18 cellular contexts compared by ENCODE assay signal in the genomic region with DNA sequence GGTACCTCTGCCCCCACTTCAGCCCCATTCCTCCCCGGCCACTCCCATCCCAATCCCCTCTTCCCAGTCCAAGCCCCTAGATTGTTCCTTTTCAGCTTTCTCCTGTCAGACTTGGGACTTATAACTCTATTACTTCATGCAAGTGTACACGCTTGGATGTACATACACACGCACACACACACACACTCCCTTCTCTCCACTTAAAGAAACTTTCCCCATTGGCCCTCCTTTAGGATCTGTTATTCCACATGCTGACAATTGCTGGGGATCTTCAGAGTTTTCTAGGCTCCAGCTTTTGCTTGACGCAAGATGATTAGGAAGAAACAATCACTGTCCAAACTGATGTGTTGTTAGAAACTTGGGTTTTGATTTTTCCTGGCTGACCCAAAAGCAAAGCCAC.
DNase-seq lines count a peak whose midpoint lies in the region; ATAC-seq and TF ChIP-seq lines count a peak whose summit lies in the region.
"Had no signal": no experiment of that assay in that cellular context is flagged by ENCODE, and none has a peak within 500 bp of the region (broad histone marks: within the 10 kb centered on the region; RNA-seq: fewer than 3 reads in every experiment).

No MANE protein-coding gene starts in this region.

- no peak for TF ChIP-seq CTCF in OCI-LY7 (conservative IDR thresholded peaks at IDR 0.05; ENCODE audit: low read length)
- no peak for TF ChIP-seq CTCF in hepatocyte (IDR thresholded peaks at IDR 0.05; ENCODE audit: poor library complexity)
- no peak for TF ChIP-seq CTCF in ascending aorta (IDR thresholded peaks at IDR 0.05)

- H3K79me2 ChIP-seq in OCI-LY7 (ENCODE audit: insufficient read depth, low read depth, low read length), result no peaks in the 10 kb centered on the region
- H3K79me2 ChIP-seq in hepatocyte, result no peaks in the 10 kb centered on the region

- intact Hi-C loops in OCI-LY7 (cut with micrococcal nuclease; ENCODE audit: unreplicated experiment) (no loop called here), ascending aorta (cut with DNase I) (no loop called here)

- H3K4me3 Mint-ChIP-seq in activated T-cell treated with anti-CD3 and anti-CD28 coated beads, Interleukin-2, amount 50 U/mL, for 4 hours, result peak overlapping the region; percentile 2
- H3K4me3 Mint-ChIP-seq in stimulated activated naive CD8-positive, alpha-beta T cell treated with anti-CD3 and anti-CD28 coated beads, Interleukin-15, amount 100 ng/mL, for 72 hours, result peak overlapping the region; percentile 29 to 46

- H3K27ac Mint-ChIP-seq in stimulated activated naive CD8-positive, alpha-beta T cell treated with anti-CD3 and anti-CD28 coated beads, Interleukin-15, amount 100 ng/mL, for 72 hours, result no peak overlapping the region
- H3K27ac Mint-ChIP-seq: activated naive CD4-positive, alpha-beta T cell treated with anti-CD3 and anti-CD28 coated beads, Interleukin-2, amount 50 U/mL, for 72 hours; CD4-positive, alpha-beta T cell had no signal

- H3K27me3 Mint-ChIP-seq in activated T-cell treated with anti-CD3 and anti-CD28 coated beads, Interleukin-2, amount 50 U/mL, for 4 hours (ENCODE audit: low read depth), result peaks cover 39% of the 10 kb centered on the region
- peaks cover 55% of the 10 kb centered on the region for H3K27me3 Mint-ChIP-seq in stimulated activated naive CD8-positive, alpha-beta T cell treated with anti-CD3 and anti-CD28 coated beads, Interleukin-15, amount 100 ng/mL, for 72 hours

- H4K20me1 ChIP-seq in OCI-LY7 (ENCODE audit: insufficient read depth, low read length) (no peaks in the 10 kb centered on the region), hepatocyte (ENCODE audit: insufficient read depth, poor library complexity, severe bottlenecking) (no peaks in the 10 kb centered on the region)

- H3K4me3 ChIP-seq in OCI-LY7 (ENCODE audit: low read depth, low read length, poor library complexity, severe bottlenecking) (no peak overlapping the region), hepatocyte (no peak overlapping the region), ascending aorta (no peak overlapping the region)
- H3K4me3 ChIP-seq: pancreas, skin epidermis had no signal

- H3K9me3 Mint-ChIP-seq in activated T-cell treated with anti-CD3 and anti-CD28 coated beads, Interleukin-2, amount 50 U/mL, for 4 hours, result no peaks in the 10 kb centered on the region
- H3K9me3 Mint-ChIP-seq in stimulated activated naive CD8-positive, alpha-beta T cell treated with anti-CD3 and anti-CD28 coated beads, Interleukin-15, amount 100 ng/mL, for 72 hours, result no peaks in the 10 kb centered on the region
- H3K9me3 Mint-ChIP-seq: activated naive CD4-positive, alpha-beta T cell treated with anti-CD3 and anti-CD28 coated beads, Interleukin-2, amount 50 U/mL, for 72 hours; CD4-positive, alpha-beta T cell had no signal

- CTCF ChIA-PET in OCI-LY7 (lab: Charles Lee; ENCODE audit: unreplicated experiment), result no interaction called here

- POLR2A ChIA-PET in OCI-LY7 (lab: Charles Lee), result no interaction called here

- H3K36me3 ChIP-seq in OCI-LY7 (ENCODE audit: insufficient read depth, low read length), result no peaks in the 10 kb centered on the region
- no peaks in the 10 kb centered on the region for H3K36me3 ChIP-seq in hepatocyte (replicated peaks; ENCODE audit: insufficient read depth, low read depth)
- H3K36me3 ChIP-seq in ascending aorta, result no peaks in the 10 kb centered on the region
- H3K36me3 ChIP-seq: pancreas had no signal

- H3K4me2 ChIP-seq in OCI-LY7 (ENCODE audit: low read length), result peak overlapping the region; percentile 43; the same call in 1 of the 2 replicates
- no peak overlapping the region for H3K4me2 ChIP-seq in hepatocyte

- DNase-seq in activated T-cell treated with anti-CD3 and anti-CD28 coated beads, Interleukin-2, amount 50 U/mL, for 4 hours, result no peak
- DNase-seq in activated T-cell treated with anti-CD3 and anti-CD28 coated beads, Interleukin-2, amount 50 U/mL, for 48 hours, result no peak
- DNase-seq in OCI-LY7 (ENCODE audit: low spot score) (no peak), hepatocyte (ENCODE audit: low spot score) (no peak), ascending aorta (ENCODE audit: low spot score in 2 of 2) (no peak)
- DNase-seq in stimulated activated naive CD8-positive, alpha-beta T cell treated with anti-CD3 and anti-CD28 coated beads, Interleukin-15, amount 100 ng/mL, for 72 hours, result no peak
- no peak for DNase-seq in activated T-cell treated with anti-CD3 and anti-CD28 coated beads, Interleukin-2, amount 50 U/mL, for 1 hour
- DNase-seq: activated CD4-positive, alpha-beta T cell treated with anti-CD3 and anti-CD28 coated beads, Interleukin-2, amount 50 U/mL, for 4 hours; CD4-positive, alpha-beta T cell; effector CD4-positive, alpha-beta T cell; NCI-H1417 treated with DMSO at 0.1 percent for 48 hours; pancreas; stimulated activated CD4-positive, alpha-beta T cell treated with anti-CD3 and anti-CD28 coated beads, Interleukin-4, amount 100 ng/mL, for 4 hours; stimulated activated CD8-positive, alpha-beta memory T cell treated with anti-CD3 and anti-CD28 coated beads, Interleukin-4, amount 100 ng/mL, for 48 hours had no signal

- peaks cover 9% of the 10 kb centered on the region for H3K4me1 Mint-ChIP-seq in activated T-cell treated with anti-CD3 and anti-CD28 coated beads, Interleukin-2, amount 50 U/mL, for 4 hours (ENCODE audit: low read depth)
- H3K4me1 Mint-ChIP-seq in stimulated activated naive CD8-positive, alpha-beta T cell treated with anti-CD3 and anti-CD28 coated beads, Interleukin-15, amount 100 ng/mL, for 72 hours, result peaks cover 30% of the 10 kb centered on the region

- no peaks in the 10 kb centered on the region for H3K4me1 ChIP-seq in OCI-LY7 (ENCODE audit: insufficient read depth, low read length, poor library complexity, severe bottlenecking)
- H3K4me1 ChIP-seq in hepatocyte (ENCODE audit: insufficient read depth), result peaks cover 27% of the 10 kb centered on the region
- peaks cover 7 to 30% of the 10 kb centered on the region in 2 donors for H3K4me1 ChIP-seq in ascending aorta

- H3K27me3 ChIP-seq in hepatocyte (no peaks in the 10 kb centered on the region), ascending aorta (no peaks in the 10 kb centered on the region)
- H3K27me3 ChIP-seq: pancreas had no signal

- no peak for ATAC-seq in activated T-cell treated with anti-CD3 and anti-CD28 coated beads, Interleukin-2, amount 50 U/mL, for 4 hours
- no peak for ATAC-seq in stimulated activated naive CD8-positive, alpha-beta T cell treated with anti-CD3 and anti-CD28 coated beads, Interleukin-15, amount 100 ng/mL, for 72 hours
- no peak for ATAC-seq in HG02571 (IDR thresholded peaks at IDR 0.05; ENCODE audit: unreplicated experiment)
- ATAC-seq: activated naive CD4-positive, alpha-beta T cell treated with anti-CD3 and anti-CD28 coated beads, Interleukin-2, amount 50 U/mL, for 72 hours had no signal

- BruUV-seq in OCI-LY7 (replicated peaks; lab: Mats Ljungman, UMichigan), result no TSS peak

- no peaks in the 10 kb centered on the region for H3K36me3 Mint-ChIP-seq in activated T-cell treated with anti-CD3 and anti-CD28 coated beads, Interleukin-2, amount 50 U/mL, for 4 hours (ENCODE audit: insufficient read depth)
- H3K36me3 Mint-ChIP-seq: activated naive CD4-positive, alpha-beta T cell treated with anti-CD3 and anti-CD28 coated beads, Interleukin-2, amount 50 U/mL, for 72 hours had no signal

- no peak overlapping the region for H2AFZ ChIP-seq in OCI-LY7 (ENCODE audit: low read length)
- H2AFZ ChIP-seq in hepatocyte, result no peak overlapping the region

- 83% methylated on average over 4 of the region's 4 CpGs for WGBS in hepatocyte (ENCODE audit: low lambda C conversion rate, missing lambda C conversion rate)

- no peaks in the 10 kb centered on the region for H3K9me2 ChIP-seq in OCI-LY7 (ENCODE audit: insufficient read depth, low read length)
- no peaks in the 10 kb centered on the region for H3K9me2 ChIP-seq in hepatocyte (replicated peaks; ENCODE audit: insufficient read depth)

- H3K9me3 ChIP-seq in OCI-LY7 (ENCODE audit: low read length), result no peaks in the 10 kb centered on the region
- no peaks in the 10 kb centered on the region for H3K9me3 ChIP-seq in hepatocyte (ENCODE audit: low read depth)
- H3K9me3 ChIP-seq in ascending aorta, result no peaks in the 10 kb centered on the region
- H3K9me3 ChIP-seq: pancreas had no signal

- H3K27ac ChIP-seq in OCI-LY7 (ENCODE audit: low read depth, low read length, poor library complexity, severe bottlenecking) (no peak overlapping the region), hepatocyte (peak overlapping the region; percentile 7), ascending aorta (peak overlapping the region in 1 of 2 donors; percentile 3)
- H3K27ac ChIP-seq: pancreas, RWPE1 had no signal
